8 cellular contexts compared by ENCODE assay signal in the genomic region with DNA sequence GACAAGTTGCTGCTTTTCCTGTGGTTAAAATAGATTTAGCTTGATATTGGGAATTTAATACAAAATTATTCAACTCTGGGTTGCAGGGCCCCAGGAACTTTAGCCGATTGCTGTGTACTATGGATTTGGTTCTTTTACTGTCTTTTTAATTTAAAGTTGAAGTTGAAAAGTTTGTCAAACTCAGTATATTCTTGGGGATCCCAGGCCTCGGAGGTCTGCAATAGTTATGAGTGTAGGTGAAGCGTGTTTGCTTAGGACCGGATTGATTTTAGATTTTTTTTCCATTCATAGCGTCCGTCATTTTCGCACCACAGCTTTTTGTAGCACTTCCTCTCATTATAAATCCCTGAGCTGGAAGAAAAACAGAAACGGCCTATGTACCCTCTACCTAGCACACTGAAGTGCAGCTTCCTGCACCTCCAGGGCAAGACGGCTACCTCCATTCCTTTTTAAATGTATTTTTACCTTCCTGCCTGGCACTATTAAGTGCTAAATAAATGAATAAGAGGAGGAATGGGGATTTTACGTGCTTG. TPM values are rescaled to one million over a fixed set of nuclear protein-coding genes. Genes with fewer than 3 reads are reported as not detected.
DNase-seq lines count a peak whose midpoint lies in the region; ATAC-seq and TF ChIP-seq lines count a peak whose summit lies in the region.

No MANE protein-coding gene starts in this region.

- peak overlapping the region; percentile 86 for H3K27ac ChIP-seq in PC-3 (ENCODE audit: low read length)
- H3K27ac ChIP-seq in upper lobe of right lung = peak overlapping the region; percentile 94

- POLR2A ChIA-PET in PC-3 (lab: Charles Lee; ENCODE audit: unreplicated experiment) = interaction anchor here (0.7 kb wide), 1 partner anchor 666 kb away, joined by 3 read pairs; no protein-coding TSS in a partner anchor

- H3K27me3 ChIP-seq in PC-3 (ENCODE audit: low read length) (no peaks in the 10 kb centered on the region), upper lobe of right lung (no peaks in the 10 kb centered on the region)

- no peaks in the 10 kb centered on the region for H3F3A ChIP-seq in PC-3 (ENCODE audit: low read length, unreplicated experiment)

- no peaks in the 10 kb centered on the region for H3K36me3 ChIP-seq in PC-3 (ENCODE audit: low read depth, low read length)
- H3K36me3 ChIP-seq in upper lobe of right lung = peaks cover 18% of the 10 kb centered on the region

- H3K4me1 ChIP-seq in PC-3 (ENCODE audit: insufficient read depth, low read length) (peaks cover 12% of the 10 kb centered on the region; the same call in 1 of the 2 replicates), upper lobe of right lung (peaks cover 8% of the 10 kb centered on the region)

- H3K79me2 ChIP-seq in PC-3 (ENCODE audit: low read length) = 0 out of 2 replicates have a peak, but pooled peaks cover 4% of the 10 kb centered on the region

- peak overlapping the region; percentile 87 for H3K9ac ChIP-seq in PC-3 (ENCODE audit: low read length)

- no peaks in the 10 kb centered on the region for H3K9me2 ChIP-seq in PC-3 (replicated peaks; ENCODE audit: low read length)

- intact Hi-C loops in PC-3 (cut with micrococcal nuclease) = loop anchor here (5.0 kb wide), 1 partner anchor 105 kb away; no protein-coding TSS in a partner anchor
- intact Hi-C loops in upper lobe of right lung (cut with DNase I) = no loop called here

- H3K36me3 Mint-ChIP-seq in memory B cell = peaks cover 8% of the 10 kb centered on the region

- CTCF ChIA-PET in PC-3 (lab: Charles Lee) = interaction anchor here (0.6 kb wide), 1 partner anchor 23 kb away, joined by 3 read pairs; no protein-coding TSS in a partner anchor

- ATAC-seq in HG02938 (IDR thresholded peaks at IDR 0.05; ENCODE audit: unreplicated experiment) = peak; percentile 19
- ATAC-seq in PC-3 = no peak
- no peak for ATAC-seq in memory B cell (ENCODE audit: low read depth)
- no peak for ATAC-seq in upper lobe of right lung

- peak overlapping the region; percentile 95 for H3K4me2 ChIP-seq in PC-3 (ENCODE audit: low read length)

- H3K4me3 Mint-ChIP-seq in memory B cell = peak overlapping the region; percentile 90

- no peak for TF ChIP-seq CTCF in PC-3 (conservative IDR thresholded peaks at IDR 0.05; ENCODE audit: low read depth, low read length)
- no peak for TF ChIP-seq CTCF in upper lobe of right lung (IDR thresholded peaks at IDR 0.05)

- no peaks in the 10 kb centered on the region for H3K27me3 Mint-ChIP-seq in memory B cell

- peak overlapping the region; percentile 90 for H3K27ac Mint-ChIP-seq in memory B cell

- H2AFZ ChIP-seq in PC-3 (ENCODE audit: low read length) = peak overlapping the region; percentile 95

- BruUV-seq in PC-3 (replicated peaks; lab: Mats Ljungman, UMichigan) = TSS peak; percentile 95

- no peaks in the 10 kb centered on the region for H3K9me3 ChIP-seq in PC-3 (ENCODE audit: low read length)
- no peaks in the 10 kb centered on the region for H3K9me3 ChIP-seq in upper lobe of right lung

- H3K4me3 ChIP-seq in PC-3 (ENCODE audit: low read length) (peak overlapping the region; percentile 88), upper lobe of right lung (peak overlapping the region; percentile 80)

- H4K20me1 ChIP-seq in PC-3 (ENCODE audit: low read length) = no peaks in the 10 kb centered on the region

- peak; percentile 19 for DNase-seq in stimulated activated CD4-positive, alpha-beta T cell treated with anti-CD3 and anti-CD28 coated beads, Interleukin-15, amount 100 ng/mL, for 24 hours
- DNase-seq in stimulated activated CD4-positive, alpha-beta T cell treated with anti-CD3 and anti-CD28 coated beads, Interleukin-4, amount 100 ng/mL, for 4 hours = no peak
- DNase-seq in PC-3 (no peak), cerebellum (ENCODE audit: low spot score) (peak; percentile 18), memory B cell (ENCODE audit: low spot score in 2 of 2) (peak in 1 of 2 donors; percentile 13), upper lobe of right lung (no peak), NCI-H2081 treated with DMSO at 0.1 percent for 48 hours (lab: John Stamatoyannopoulos, UW) (no peak)

- H3K4me1 Mint-ChIP-seq in memory B cell = peaks cover 20% of the 10 kb centered on the region

- H3K9me3 Mint-ChIP-seq in memory B cell = no peaks in the 10 kb centered on the region

RNA-seq across cellular contexts. Expression of gene AGA, which starts 0.5 kb away (rescaled TPM):
- total RNA-seq in PC-3 (2014; rRNA removed) (21.5 and 42.1 TPM in 2 replicates), cerebellum (5.7 TPM), upper lobe of right lung (30.2 TPM)

Comparison
In these comparisons a context has a peak if more than half of its experiments do, and no peak if none do; other contexts are left out.
1. DNase-seq: peak in stimulated activated CD4-positive, alpha-beta T cell treated with anti-CD3 and anti-CD28 coated beads, Interleukin-15, amount 100 ng/mL, for 24 hours (single experiment) and cerebellum (single experiment); none in stimulated activated CD4-positive, alpha-beta T cell treated with anti-CD3 and anti-CD28 coated beads, Interleukin-4, amount 100 ng/mL, for 4 hours (0 of 2), PC-3 (single experiment), upper lobe of right lung (single experiment) and NCI-H2081 treated with DMSO at 0.1 percent for 48 hours (single experiment).